ENCODE assay signal across 20 cellular contexts in the genomic region with DNA sequence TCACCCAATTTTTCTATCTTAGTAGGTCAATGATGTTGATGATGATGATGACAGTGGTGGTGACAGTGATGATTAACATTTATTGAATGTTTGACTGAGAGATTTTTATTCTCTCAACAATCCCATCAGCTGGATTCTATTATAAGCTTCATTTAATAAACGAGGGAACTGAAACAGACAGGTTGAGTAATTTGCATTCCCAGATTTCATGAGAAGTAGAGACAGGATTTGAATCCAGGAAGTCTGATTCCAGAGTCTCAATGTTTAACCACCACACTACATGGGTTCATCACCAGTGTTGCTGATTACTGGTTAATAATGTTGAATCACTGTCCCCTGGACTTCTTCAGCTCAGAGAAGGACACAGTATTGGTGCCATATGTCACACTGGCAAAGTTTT.
DNase-seq lines count a peak whose midpoint lies in the region; ATAC-seq and TF ChIP-seq lines count a peak whose summit lies in the region.
"Had no signal": no experiment of that assay in that cellular context is flagged by ENCODE, and none has a peak within 500 bp of the region (broad histone marks: within the 10 kb centered on the region; RNA-seq: fewer than 3 reads in every experiment).

No MANE protein-coding gene starts in this region.

- no peak for DNase-seq in left ventricle myocardium inferior
- DNase-seq in Right ventricle myocardium inferior (ENCODE audit: missing footprints) = no peak
- DNase-seq in HFFc6 = no peak
- DNase-seq in gastrocnemius medialis = no peak
- no peak for DNase-seq in HT-29 (ENCODE audit: low spot score)
- DNase-seq in NCI-H748 (lab: John Stamatoyannopoulos, UW; ENCODE audit: unreplicated experiment) = no peak
- DNase-seq: CD4-positive, CD25-positive, alpha-beta regulatory T cell; CD8-positive, alpha-beta memory T cell; COR-L47; DMS 273 treated with DMSO at 0.1 percent for 48 hours; DMS53; DND-41; IMR-90 had no signal

- peaks cover 97% of the 10 kb centered on the region for H3K4me1 Mint-ChIP-seq in HFFc6 (ENCODE audit: low read depth)
- H3K4me1 Mint-ChIP-seq: CD4-positive, CD25-positive, alpha-beta regulatory T cell; CD8-positive, alpha-beta memory T cell had no signal

- no peak for TF ChIP-seq POLR2A in gastrocnemius medialis (IDR thresholded peaks at IDR 0.05)

- peaks cover 10% of the 10 kb centered on the region for H3K36me3 Mint-ChIP-seq in HFFc6 (ENCODE audit: low read depth)
- H3K36me3 Mint-ChIP-seq: CD4-positive, CD25-positive, alpha-beta regulatory T cell; CD8-positive, alpha-beta memory T cell had no signal

- intact Hi-C loops in left ventricle myocardium inferior (cut with micrococcal nuclease) (no loop called here), Right ventricle myocardium inferior (cut with DNase I) (no loop called here), gastrocnemius medialis (cut with DNase I; ENCODE audit: low total_unique reads) (loop anchor here (5.0 kb wide), 1 partner anchor 166 kb away; no protein-coding TSS in a partner anchor)

- TF ChIP-seq CTCF in left ventricle myocardium inferior (IDR thresholded peaks at IDR 0.05; ENCODE audit: borderline replicate concordance) (no peak), HFFc6 (IDR thresholded peaks at IDR 0.05) (no peak), gastrocnemius medialis (IDR thresholded peaks at IDR 0.05 in 4 of 5, conservative IDR thresholded peaks at IDR 0.05 in 1 of 5) (no peak)

- H3K4me3 Mint-ChIP-seq in HFFc6 = no peak overlapping the region
- H3K4me3 Mint-ChIP-seq: CD4-positive, CD25-positive, alpha-beta regulatory T cell; CD8-positive, alpha-beta memory T cell had no signal

- in situ Hi-C loops in gastrocnemius medialis (cut with MboI; ENCODE audit: low sequenced_read_pairs in 4 of 4) = loop anchor here in 3 of 4 donors (10.0 to 25.0 kb wide), 3 partner anchors 309 to 469 kb away; no protein-coding TSS in a partner anchor

- peak overlapping the region; percentile 77 for H3K27ac ChIP-seq in left ventricle myocardium inferior (replicated peaks)
- H3K27ac ChIP-seq in gastrocnemius medialis = peak overlapping the region in 3 of 4 donors; percentile 26 to 62 (median 54)
- H3K27ac ChIP-seq: 22Rv1; A549; BLaER1 treated with 17β-estradiol and CSF1 and Interleukin-3, amounts not matched to agents 10 nM and 100 nM; HL-60 had no signal

- H3K9me3 Mint-ChIP-seq in HFFc6 = no peaks in the 10 kb centered on the region
- H3K9me3 Mint-ChIP-seq: CD4-positive, CD25-positive, alpha-beta regulatory T cell; CD8-positive, alpha-beta memory T cell had no signal

- no peaks in the 10 kb centered on the region; the same call in 1 of the 2 replicates for H3K27me3 Mint-ChIP-seq in HFFc6 (ENCODE audit: insufficient read depth)

- no peaks in the 10 kb centered on the region for H3K27me3 ChIP-seq in left ventricle myocardium inferior (ENCODE audit: low read depth)
- H3K27me3 ChIP-seq in gastrocnemius medialis = no peaks in the 10 kb centered on the region
- H3K27me3 ChIP-seq: BLaER1 treated with 17β-estradiol and CSF1 and Interleukin-3, amounts not matched to agents 10 nM and 100 nM had no signal

- H3K9me3 ChIP-seq in left ventricle myocardium inferior (replicated peaks) (no peaks in the 10 kb centered on the region), gastrocnemius medialis (no peaks in the 10 kb centered on the region)
- H3K9me3 ChIP-seq: A549, HAP-1 had no signal

- H3K4me1 ChIP-seq in left ventricle myocardium inferior = peaks cover 60% of the 10 kb centered on the region
- H3K4me1 ChIP-seq in gastrocnemius medialis = peaks cover 0 to 4% of the 10 kb centered on the region in 2 donors
- H3K4me1 ChIP-seq: A549, HAP-1 had no signal

- ATAC-seq in Right ventricle myocardium inferior (no peak), gastrocnemius medialis (no peak), GM18517 (IDR thresholded peaks at IDR 0.05; ENCODE audit: unreplicated experiment) (no peak)
- ATAC-seq: A549, K562 had no signal

- no peak overlapping the region for H3K4me3 ChIP-seq in left ventricle myocardium inferior
- H3K4me3 ChIP-seq in gastrocnemius medialis = no peak overlapping the region
- H3K4me3 ChIP-seq: A549; BLaER1 treated with 17β-estradiol and CSF1 and Interleukin-3, amounts not matched to agents 10 nM and 100 nM; HAP-1; K562 had no signal

- H3K36me3 ChIP-seq in left ventricle myocardium inferior = no peaks in the 10 kb centered on the region
- H3K36me3 ChIP-seq in gastrocnemius medialis = no peaks in the 10 kb centered on the region
- H3K36me3 ChIP-seq: HAP-1 had no signal

- peak overlapping the region; percentile 57 for H3K27ac Mint-ChIP-seq in HFFc6
- H3K27ac Mint-ChIP-seq: CD4-positive, CD25-positive, alpha-beta regulatory T cell; CD8-positive, alpha-beta memory T cell had no signal
